1 cellular context compared by ENCODE assay signal in genomic region chr2:175913849-175914743, GRCh38.
A peak's percentile ranks its signal among the peaks of the same experiment; 100 is the strongest.
TF ChIP-seq lines count a peak whose summit lies in the region.
"Not testable (repeated sequence)": the region's sequence is repeated elsewhere in the genome, so short reads cannot be mapped to it uniquely, and the experiment has no call there.

No MANE protein-coding gene starts in this region.

TF ChIP-seq in HepG2, 621 proteins besides CTCF, POLR2A, EP300 and RAD21 (continued from another document and continues in another):
- TF ChIP-seq ZNF574 (CRISPR knock-in tag; IDR thresholded peaks at IDR 0.05), result peak; percentile 70; the same call in 1 of the 2 replicates
- TF ChIP-seq, protein P1, sequence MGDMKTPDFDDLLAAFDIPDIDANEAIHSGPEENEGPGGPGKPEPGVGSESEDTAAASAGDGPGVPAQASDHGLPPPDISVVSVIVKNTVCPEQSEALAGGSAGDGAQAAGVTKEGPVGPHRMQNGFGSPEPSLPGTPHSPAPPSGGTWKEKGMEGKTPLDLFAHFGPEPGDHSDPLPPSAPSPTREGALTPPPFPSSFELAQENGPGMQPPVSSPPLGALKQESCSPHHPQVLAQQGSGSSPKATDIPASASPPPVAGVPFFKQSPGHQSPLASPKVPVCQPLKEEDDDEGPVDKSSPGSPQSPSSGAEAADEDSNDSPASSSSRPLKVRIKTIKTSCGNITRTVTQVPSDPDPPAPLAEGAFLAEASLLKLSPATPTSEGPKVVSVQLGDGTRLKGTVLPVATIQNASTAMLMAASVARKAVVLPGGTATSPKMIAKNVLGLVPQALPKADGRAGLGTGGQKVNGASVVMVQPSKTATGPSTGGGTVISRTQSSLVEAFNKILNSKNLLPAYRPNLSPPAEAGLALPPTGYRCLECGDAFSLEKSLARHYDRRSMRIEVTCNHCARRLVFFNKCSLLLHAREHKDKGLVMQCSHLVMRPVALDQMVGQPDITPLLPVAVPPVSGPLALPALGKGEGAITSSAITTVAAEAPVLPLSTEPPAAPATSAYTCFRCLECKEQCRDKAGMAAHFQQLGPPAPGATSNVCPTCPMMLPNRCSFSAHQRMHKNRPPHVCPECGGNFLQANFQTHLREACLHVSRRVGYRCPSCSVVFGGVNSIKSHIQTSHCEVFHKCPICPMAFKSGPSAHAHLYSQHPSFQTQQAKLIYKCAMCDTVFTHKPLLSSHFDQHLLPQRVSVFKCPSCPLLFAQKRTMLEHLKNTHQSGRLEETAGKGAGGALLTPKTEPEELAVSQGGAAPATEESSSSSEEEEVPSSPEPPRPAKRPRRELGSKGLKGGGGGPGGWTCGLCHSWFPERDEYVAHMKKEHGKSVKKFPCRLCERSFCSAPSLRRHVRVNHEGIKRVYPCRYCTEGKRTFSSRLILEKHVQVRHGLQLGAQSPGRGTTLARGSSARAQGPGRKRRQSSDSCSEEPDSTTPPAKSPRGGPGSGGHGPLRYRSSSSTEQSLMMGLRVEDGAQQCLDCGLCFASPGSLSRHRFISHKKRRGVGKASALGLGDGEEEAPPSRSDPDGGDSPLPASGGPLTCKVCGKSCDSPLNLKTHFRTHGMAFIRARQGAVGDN (CRISPR knock-in tag; IDR thresholded peaks at IDR 0.05), result peak; percentile 83
- peak; percentile 50; the same call in 1 of the 2 replicates for TF ChIP-seq CHD2 (IDR thresholded peaks at IDR 0.05; ENCODE audit: low read depth, low read length)
- TF ChIP-seq KDM2A (CRISPR knock-in tag; IDR thresholded peaks at IDR 0.05; ENCODE audit: borderline replicate concordance, low read depth), result peak; percentile 34; the same call in 1 of the 2 replicates
- peak; percentile 58 for TF ChIP-seq RNF2 (conservative IDR thresholded peaks at IDR 0.05; ENCODE audit: low read depth)
- peak; percentile 66; the same call in 1 of the 2 replicates for TF ChIP-seq MYC (CRISPR knock-in tag; IDR thresholded peaks at IDR 0.05; ENCODE audit: borderline replicate concordance)
- TF ChIP-seq ZNF713 (CRISPR knock-in tag; IDR thresholded peaks at IDR 0.05), result peak; percentile 87; the same call in 1 of the 2 replicates
- TF ChIP-seq, protein P2, sequence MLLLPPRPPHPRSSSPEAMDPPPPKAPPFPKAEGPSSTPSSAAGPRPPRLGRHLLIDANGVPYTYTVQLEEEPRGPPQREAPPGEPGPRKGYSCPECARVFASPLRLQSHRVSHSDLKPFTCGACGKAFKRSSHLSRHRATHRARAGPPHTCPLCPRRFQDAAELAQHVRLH (CRISPR knock-in tag; IDR thresholded peaks at IDR 0.05; ENCODE audit: borderline replicate concordance, low read depth), result peak; percentile 75; the same call in 1 of the 2 replicates
- TF ChIP-seq ZNF839 (CRISPR knock-in tag; IDR thresholded peaks at IDR 0.05; ENCODE audit: borderline replicate concordance), result peak; percentile 76
- TF ChIP-seq, protein P3, sequence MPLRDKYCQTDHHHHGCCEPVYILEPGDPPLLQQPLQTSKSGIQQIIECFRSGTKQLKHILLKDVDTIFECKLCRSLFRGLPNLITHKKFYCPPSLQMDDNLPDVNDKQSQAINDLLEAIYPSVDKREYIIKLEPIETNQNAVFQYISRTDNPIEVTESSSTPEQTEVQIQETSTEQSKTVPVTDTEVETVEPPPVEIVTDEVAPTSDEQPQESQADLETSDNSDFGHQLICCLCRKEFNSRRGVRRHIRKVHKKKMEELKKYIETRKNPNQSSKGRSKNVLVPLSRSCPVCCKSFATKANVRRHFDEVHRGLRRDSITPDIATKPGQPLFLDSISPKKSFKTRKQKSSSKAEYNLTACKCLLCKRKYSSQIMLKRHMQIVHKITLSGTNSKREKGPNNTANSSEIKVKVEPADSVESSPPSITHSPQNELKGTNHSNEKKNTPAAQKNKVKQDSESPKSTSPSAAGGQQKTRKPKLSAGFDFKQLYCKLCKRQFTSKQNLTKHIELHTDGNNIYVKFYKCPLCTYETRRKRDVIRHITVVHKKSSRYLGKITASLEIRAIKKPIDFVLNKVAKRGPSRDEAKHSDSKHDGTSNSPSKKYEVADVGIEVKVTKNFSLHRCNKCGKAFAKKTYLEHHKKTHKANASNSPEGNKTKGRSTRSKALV (CRISPR knock-in tag; IDR thresholded peaks at IDR 0.05), result peak; percentile 52; the same call in 1 of the 2 replicates
- 0 out of 2 replicates have a peak, but pooled peaks have one; percentile 83 for TF ChIP-seq SMAD1 (CRISPR knock-in tag; IDR thresholded peaks at IDR 0.05; ENCODE audit: borderline replicate concordance, low read depth)
- TF ChIP-seq, protein P4, sequence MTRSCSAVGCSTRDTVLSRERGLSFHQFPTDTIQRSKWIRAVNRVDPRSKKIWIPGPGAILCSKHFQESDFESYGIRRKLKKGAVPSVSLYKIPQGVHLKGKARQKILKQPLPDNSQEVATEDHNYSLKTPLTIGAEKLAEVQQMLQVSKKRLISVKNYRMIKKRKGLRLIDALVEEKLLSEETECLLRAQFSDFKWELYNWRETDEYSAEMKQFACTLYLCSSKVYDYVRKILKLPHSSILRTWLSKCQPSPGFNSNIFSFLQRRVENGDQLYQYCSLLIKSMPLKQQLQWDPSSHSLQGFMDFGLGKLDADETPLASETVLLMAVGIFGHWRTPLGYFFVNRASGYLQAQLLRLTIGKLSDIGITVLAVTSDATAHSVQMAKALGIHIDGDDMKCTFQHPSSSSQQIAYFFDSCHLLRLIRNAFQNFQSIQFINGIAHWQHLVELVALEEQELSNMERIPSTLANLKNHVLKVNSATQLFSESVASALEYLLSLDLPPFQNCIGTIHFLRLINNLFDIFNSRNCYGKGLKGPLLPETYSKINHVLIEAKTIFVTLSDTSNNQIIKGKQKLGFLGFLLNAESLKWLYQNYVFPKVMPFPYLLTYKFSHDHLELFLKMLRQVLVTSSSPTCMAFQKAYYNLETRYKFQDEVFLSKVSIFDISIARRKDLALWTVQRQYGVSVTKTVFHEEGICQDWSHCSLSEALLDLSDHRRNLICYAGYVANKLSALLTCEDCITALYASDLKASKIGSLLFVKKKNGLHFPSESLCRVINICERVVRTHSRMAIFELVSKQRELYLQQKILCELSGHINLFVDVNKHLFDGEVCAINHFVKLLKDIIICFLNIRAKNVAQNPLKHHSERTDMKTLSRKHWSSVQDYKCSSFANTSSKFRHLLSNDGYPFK (CRISPR knock-in tag; IDR thresholded peaks at IDR 0.05; ENCODE audit: borderline replicate concordance), result peak; percentile 92; the same call in 1 of the 2 replicates
- peak; percentile 73; the same call in 1 of the 2 replicates for TF ChIP-seq ZNF766 (CRISPR knock-in tag; IDR thresholded peaks at IDR 0.05; ENCODE audit: borderline replicate concordance)
- peak; percentile 51 for TF ChIP-seq ZNF883 (CRISPR knock-in tag; IDR thresholded peaks at IDR 0.05; ENCODE audit: not compliant biosample characterization)
- peak; percentile 44; the same call in 1 of the 2 replicates for TF ChIP-seq ARID4A (CRISPR knock-in tag; IDR thresholded peaks at IDR 0.05; ENCODE audit: borderline replicate concordance)
- 0 out of 2 replicates have a peak, but pooled peaks have one; percentile 28 for TF ChIP-seq ZSCAN25 (CRISPR knock-in tag; IDR thresholded peaks at IDR 0.05)
- peak; percentile 76 for TF ChIP-seq MED1 (CRISPR knock-in tag; IDR thresholded peaks at IDR 0.05)
- TF ChIP-seq FOXC1 (CRISPR knock-in tag; IDR thresholded peaks at IDR 0.05; ENCODE audit: borderline replicate concordance), result 0 out of 2 replicates have a peak, but pooled peaks have one; percentile 3
- TF ChIP-seq BRD4 (CRISPR knock-in tag; IDR thresholded peaks at IDR 0.05), result peak; percentile 86; the same call in 1 of the 2 replicates
- peak; percentile 69; the same call in 1 of the 2 replicates for TF ChIP-seq ERF (CRISPR knock-in tag; IDR thresholded peaks at IDR 0.05)
- peak; percentile 69; the same call in 1 of the 2 replicates for TF ChIP-seq ELF4 (CRISPR knock-in tag; IDR thresholded peaks at IDR 0.05; ENCODE audit: borderline replicate concordance)
- TF ChIP-seq, protein P5, sequence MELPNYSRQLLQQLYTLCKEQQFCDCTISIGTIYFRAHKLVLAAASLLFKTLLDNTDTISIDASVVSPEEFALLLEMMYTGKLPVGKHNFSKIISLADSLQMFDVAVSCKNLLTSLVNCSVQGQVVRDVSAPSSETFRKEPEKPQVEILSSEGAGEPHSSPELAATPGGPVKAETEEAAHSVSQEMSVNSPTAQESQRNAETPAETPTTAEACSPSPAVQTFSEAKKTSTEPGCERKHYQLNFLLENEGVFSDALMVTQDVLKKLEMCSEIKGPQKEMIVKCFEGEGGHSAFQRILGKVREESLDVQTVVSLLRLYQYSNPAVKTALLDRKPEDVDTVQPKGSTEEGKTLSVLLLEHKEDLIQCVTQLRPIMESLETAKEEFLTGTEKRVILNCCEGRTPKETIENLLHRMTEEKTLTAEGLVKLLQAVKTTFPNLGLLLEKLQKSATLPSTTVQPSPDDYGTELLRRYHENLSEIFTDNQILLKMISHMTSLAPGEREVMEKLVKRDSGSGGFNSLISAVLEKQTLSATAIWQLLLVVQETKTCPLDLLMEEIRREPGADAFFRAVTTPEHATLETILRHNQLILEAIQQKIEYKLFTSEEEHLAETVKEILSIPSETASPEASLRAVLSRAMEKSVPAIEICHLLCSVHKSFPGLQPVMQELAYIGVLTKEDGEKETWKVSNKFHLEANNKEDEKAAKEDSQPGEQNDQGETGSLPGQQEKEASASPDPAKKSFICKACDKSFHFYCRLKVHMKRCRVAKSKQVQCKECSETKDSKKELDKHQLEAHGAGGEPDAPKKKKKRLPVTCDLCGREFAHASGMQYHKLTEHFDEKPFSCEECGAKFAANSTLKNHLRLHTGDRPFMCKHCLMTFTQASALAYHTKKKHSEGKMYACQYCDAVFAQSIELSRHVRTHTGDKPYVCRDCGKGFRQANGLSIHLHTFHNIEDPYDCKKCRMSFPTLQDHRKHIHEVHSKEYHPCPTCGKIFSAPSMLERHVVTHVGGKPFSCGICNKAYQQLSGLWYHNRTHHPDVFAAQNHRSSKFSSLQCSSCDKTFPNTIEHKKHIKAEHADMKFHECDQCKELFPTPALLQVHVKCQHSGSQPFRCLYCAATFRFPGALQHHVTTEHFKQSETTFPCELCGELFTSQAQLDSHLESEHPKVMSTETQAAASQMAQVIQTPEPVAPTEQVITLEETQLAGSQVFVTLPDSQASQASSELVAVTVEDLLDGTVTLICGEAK (IDR thresholded peaks at IDR 0.05), result not testable (repeated sequence)
- TF ChIP-seq, protein P5 (CRISPR knock-in tag; IDR thresholded peaks at IDR 0.05), result 0 out of 2 replicates have a peak, but pooled peaks have one; percentile 28
- 0 out of 2 replicates have a peak, but pooled peaks have one; percentile 60 for TF ChIP-seq BRCA1 (CRISPR knock-in tag; IDR thresholded peaks at IDR 0.05)
